In the genomic region with DNA sequence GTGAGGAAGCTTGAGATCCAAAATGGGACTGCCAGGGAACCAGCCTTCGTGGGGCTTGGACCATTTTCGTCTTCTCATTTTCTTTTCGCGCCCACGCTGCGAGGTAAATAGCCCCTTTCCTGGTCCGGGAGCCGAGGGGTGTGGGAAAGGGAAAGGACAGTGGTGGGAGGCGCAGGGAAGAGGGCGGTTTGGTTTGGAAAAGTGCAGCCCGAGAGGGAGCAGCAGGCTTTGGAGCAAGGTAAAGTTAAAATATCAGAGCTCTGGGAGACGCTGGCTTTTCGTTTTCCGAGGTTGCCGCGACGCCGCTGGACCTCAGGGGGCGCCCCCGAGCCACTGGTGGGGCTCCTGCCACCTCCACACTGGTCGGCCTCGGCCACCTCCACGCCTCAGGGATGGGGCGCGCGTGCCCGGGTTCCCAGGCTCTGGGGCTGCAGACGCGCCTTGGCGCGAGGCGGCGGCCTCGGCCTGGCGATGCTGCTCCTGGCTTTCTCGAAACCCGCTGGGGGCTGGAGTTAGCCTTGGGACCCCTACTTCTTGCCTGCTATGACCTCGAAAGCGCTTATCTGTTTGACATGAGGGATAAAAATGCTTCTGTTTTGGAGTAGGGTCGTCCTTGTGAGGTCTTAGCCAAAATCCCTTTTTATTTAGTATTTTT, we compare ENCODE assay signal across 1 cellular context.
TF ChIP-seq lines count a peak whose summit lies in the region.

No MANE protein-coding gene starts in this region.

TF ChIP-seq in WTC11, 78 proteins besides CTCF, POLR2A, EP300 and RAD21 (continued from another document and continues in another):
- TF ChIP-seq JUN (CRISPR knock-in tag; IDR thresholded peaks at IDR 0.05) (no peak), ETV6 (CRISPR knock-in tag; IDR thresholded peaks at IDR 0.05) (0 out of 2 replicates have a peak, but pooled peaks have one; percentile 19), CBFB (CRISPR knock-in tag; IDR thresholded peaks at IDR 0.05; ENCODE audit: low read depth) (0 out of 2 replicates have a peak, but pooled peaks have one; percentile 48), CREB1 (CRISPR knock-in tag; IDR thresholded peaks at IDR 0.05) (no peak), ZNF121 (CRISPR knock-in tag; IDR thresholded peaks at IDR 0.05) (no peak), FOXK1 (CRISPR knock-in tag; IDR thresholded peaks at IDR 0.05) (peak; percentile 41; the same call in 1 of the 2 replicates), GRHL2 (CRISPR knock-in tag; IDR thresholded peaks at IDR 0.05; ENCODE audit: insufficient replicate concordance, severe bottlenecking) (no peak), ELF4 (CRISPR knock-in tag; IDR thresholded peaks at IDR 0.05; ENCODE audit: low read depth) (no peak), GABPB1 (CRISPR knock-in tag; IDR thresholded peaks at IDR 0.05) (no peak), ZNF232 (CRISPR knock-in tag; IDR thresholded peaks at IDR 0.05) (0 out of 2 replicates have a peak, but pooled peaks have one; percentile 78), ZNF416 (CRISPR knock-in tag; IDR thresholded peaks at IDR 0.05) (no peak), IRF2 (CRISPR knock-in tag; IDR thresholded peaks at IDR 0.05; ENCODE audit: borderline replicate concordance, low read depth) (no peak), MXD4 (CRISPR knock-in tag; IDR thresholded peaks at IDR 0.05; ENCODE audit: borderline replicate concordance) (no peak), CREM (CRISPR knock-in tag; IDR thresholded peaks at IDR 0.05) (0 out of 2 replicates have a peak, but pooled peaks have one; percentile 52)
- TF ChIP-seq, protein P1, sequence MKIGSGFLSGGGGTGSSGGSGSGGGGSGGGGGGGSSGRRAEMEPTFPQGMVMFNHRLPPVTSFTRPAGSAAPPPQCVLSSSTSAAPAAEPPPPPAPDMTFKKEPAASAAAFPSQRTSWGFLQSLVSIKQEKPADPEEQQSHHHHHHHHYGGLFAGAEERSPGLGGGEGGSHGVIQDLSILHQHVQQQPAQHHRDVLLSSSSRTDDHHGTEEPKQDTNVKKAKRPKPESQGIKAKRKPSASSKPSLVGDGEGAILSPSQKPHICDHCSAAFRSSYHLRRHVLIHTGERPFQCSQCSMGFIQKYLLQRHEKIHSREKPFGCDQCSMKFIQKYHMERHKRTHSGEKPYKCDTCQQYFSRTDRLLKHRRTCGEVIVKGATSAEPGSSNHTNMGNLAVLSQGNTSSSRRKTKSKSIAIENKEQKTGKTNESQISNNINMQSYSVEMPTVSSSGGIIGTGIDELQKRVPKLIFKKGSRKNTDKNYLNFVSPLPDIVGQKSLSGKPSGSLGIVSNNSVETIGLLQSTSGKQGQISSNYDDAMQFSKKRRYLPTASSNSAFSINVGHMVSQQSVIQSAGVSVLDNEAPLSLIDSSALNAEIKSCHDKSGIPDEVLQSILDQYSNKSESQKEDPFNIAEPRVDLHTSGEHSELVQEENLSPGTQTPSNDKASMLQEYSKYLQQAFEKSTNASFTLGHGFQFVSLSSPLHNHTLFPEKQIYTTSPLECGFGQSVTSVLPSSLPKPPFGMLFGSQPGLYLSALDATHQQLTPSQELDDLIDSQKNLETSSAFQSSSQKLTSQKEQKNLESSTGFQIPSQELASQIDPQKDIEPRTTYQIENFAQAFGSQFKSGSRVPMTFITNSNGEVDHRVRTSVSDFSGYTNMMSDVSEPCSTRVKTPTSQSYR (CRISPR knock-in tag; IDR thresholded peaks at IDR 0.05), result no peak
- TF ChIP-seq, protein P2, sequence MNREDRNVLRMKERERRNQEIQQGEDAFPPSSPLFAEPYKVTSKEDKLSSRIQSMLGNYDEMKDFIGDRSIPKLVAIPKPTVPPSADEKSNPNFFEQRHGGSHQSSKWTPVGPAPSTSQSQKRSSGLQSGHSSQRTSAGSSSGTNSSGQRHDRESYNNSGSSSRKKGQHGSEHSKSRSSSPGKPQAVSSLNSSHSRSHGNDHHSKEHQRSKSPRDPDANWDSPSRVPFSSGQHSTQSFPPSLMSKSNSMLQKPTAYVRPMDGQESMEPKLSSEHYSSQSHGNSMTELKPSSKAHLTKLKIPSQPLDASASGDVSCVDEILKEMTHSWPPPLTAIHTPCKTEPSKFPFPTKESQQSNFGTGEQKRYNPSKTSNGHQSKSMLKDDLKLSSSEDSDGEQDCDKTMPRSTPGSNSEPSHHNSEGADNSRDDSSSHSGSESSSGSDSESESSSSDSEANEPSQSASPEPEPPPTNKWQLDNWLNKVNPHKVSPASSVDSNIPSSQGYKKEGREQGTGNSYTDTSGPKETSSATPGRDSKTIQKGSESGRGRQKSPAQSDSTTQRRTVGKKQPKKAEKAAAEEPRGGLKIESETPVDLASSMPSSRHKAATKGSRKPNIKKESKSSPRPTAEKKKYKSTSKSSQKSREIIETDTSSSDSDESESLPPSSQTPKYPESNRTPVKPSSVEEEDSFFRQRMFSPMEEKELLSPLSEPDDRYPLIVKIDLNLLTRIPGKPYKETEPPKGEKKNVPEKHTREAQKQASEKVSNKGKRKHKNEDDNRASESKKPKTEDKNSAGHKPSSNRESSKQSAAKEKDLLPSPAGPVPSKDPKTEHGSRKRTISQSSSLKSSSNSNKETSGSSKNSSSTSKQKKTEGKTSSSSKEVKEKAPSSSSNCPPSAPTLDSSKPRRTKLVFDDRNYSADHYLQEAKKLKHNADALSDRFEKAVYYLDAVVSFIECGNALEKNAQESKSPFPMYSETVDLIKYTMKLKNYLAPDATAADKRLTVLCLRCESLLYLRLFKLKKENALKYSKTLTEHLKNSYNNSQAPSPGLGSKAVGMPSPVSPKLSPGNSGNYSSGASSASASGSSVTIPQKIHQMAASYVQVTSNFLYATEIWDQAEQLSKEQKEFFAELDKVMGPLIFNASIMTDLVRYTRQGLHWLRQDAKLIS (CRISPR knock-in tag; IDR thresholded peaks at IDR 0.05; ENCODE audit: borderline replicate concordance), result no peak
- TF ChIP-seq, protein P3, sequence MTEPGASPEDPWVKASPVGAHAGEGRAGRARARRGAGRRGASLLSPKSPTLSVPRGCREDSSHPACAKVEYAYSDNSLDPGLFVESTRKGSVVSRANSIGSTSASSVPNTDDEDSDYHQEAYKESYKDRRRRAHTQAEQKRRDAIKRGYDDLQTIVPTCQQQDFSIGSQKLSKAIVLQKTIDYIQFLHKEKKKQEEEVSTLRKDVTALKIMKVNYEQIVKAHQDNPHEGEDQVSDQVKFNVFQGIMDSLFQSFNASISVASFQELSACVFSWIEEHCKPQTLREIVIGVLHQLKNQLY (CRISPR knock-in tag; IDR thresholded peaks at IDR 0.05), result no peak
- TF ChIP-seq, protein P4, sequence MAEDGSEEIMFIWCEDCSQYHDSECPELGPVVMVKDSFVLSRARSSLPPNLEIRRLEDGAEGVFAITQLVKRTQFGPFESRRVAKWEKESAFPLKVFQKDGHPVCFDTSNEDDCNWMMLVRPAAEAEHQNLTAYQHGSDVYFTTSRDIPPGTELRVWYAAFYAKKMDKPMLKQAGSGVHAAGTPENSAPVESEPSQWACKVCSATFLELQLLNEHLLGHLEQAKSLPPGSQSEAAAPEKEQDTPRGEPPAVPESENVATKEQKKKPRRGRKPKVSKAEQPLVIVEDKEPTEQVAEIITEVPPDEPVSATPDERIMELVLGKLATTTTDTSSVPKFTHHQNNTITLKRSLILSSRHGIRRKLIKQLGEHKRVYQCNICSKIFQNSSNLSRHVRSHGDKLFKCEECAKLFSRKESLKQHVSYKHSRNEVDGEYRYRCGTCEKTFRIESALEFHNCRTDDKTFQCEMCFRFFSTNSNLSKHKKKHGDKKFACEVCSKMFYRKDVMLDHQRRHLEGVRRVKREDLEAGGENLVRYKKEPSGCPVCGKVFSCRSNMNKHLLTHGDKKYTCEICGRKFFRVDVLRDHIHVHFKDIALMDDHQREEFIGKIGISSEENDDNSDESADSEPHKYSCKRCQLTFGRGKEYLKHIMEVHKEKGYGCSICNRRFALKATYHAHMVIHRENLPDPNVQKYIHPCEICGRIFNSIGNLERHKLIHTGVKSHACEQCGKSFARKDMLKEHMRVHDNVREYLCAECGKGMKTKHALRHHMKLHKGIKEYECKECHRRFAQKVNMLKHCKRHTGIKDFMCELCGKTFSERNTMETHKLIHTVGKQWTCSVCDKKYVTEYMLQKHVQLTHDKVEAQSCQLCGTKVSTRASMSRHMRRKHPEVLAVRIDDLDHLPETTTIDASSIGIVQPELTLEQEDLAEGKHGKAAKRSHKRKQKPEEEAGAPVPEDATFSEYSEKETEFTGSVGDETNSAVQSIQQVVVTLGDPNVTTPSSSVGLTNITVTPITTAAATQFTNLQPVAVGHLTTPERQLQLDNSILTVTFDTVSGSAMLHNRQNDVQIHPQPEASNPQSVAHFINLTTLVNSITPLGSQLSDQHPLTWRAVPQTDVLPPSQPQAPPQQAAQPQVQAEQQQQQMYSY (CRISPR knock-in tag; IDR thresholded peaks at IDR 0.05), result no peak
- TF ChIP-seq, protein P5, sequence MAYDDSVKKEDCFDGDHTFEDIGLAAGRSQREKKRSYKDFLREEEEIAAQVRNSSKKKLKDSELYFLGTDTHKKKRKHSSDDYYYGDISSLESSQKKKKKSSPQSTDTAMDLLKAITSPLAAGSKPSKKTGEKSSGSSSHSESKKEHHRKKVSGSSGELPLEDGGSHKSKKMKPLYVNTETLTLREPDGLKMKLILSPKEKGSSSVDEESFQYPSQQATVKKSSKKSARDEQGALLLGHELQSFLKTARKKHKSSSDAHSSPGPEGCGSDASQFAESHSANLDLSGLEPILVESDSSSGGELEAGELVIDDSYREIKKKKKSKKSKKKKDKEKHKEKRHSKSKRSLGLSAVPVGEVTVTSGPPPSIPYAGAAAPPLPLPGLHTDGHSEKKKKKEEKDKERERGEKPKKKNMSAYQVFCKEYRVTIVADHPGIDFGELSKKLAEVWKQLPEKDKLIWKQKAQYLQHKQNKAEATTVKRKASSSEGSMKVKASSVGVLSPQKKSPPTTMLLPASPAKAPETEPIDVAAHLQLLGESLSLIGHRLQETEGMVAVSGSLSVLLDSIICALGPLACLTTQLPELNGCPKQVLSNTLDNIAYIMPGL (CRISPR knock-in tag; IDR thresholded peaks at IDR 0.05), result peak; percentile 90
- TF ChIP-seq, protein P6, sequence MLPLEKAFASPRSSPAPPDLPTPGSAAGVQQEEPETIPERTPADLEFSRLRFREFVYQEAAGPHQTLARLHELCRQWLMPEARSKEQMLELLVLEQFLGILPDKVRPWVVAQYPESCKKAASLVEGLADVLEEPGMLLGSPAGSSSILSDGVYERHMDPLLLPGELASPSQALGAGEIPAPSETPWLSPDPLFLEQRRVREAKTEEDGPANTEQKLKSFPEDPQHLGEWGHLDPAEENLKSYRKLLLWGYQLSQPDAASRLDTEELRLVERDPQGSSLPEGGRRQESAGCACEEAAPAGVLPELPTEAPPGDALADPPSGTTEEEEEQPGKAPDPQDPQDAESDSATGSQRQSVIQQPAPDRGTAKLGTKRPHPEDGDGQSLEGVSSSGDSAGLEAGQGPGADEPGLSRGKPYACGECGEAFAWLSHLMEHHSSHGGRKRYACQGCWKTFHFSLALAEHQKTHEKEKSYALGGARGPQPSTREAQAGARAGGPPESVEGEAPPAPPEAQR (CRISPR knock-in tag; IDR thresholded peaks at IDR 0.05), result no peak
- TF ChIP-seq, protein P7, sequence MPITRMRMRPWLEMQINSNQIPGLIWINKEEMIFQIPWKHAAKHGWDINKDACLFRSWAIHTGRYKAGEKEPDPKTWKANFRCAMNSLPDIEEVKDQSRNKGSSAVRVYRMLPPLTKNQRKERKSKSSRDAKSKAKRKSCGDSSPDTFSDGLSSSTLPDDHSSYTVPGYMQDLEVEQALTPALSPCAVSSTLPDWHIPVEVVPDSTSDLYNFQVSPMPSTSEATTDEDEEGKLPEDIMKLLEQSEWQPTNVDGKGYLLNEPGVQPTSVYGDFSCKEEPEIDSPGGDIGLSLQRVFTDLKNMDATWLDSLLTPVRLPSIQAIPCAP (CRISPR knock-in tag; IDR thresholded peaks at IDR 0.05), result no peak
- TF ChIP-seq, protein P8, sequence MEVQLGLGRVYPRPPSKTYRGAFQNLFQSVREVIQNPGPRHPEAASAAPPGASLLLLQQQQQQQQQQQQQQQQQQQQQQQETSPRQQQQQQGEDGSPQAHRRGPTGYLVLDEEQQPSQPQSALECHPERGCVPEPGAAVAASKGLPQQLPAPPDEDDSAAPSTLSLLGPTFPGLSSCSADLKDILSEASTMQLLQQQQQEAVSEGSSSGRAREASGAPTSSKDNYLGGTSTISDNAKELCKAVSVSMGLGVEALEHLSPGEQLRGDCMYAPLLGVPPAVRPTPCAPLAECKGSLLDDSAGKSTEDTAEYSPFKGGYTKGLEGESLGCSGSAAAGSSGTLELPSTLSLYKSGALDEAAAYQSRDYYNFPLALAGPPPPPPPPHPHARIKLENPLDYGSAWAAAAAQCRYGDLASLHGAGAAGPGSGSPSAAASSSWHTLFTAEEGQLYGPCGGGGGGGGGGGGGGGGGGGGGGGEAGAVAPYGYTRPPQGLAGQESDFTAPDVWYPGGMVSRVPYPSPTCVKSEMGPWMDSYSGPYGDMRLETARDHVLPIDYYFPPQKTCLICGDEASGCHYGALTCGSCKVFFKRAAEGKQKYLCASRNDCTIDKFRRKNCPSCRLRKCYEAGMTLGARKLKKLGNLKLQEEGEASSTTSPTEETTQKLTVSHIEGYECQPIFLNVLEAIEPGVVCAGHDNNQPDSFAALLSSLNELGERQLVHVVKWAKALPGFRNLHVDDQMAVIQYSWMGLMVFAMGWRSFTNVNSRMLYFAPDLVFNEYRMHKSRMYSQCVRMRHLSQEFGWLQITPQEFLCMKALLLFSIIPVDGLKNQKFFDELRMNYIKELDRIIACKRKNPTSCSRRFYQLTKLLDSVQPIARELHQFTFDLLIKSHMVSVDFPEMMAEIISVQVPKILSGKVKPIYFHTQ (CRISPR knock-in tag; IDR thresholded peaks at IDR 0.05), result no peak
- TF ChIP-seq, protein P9, sequence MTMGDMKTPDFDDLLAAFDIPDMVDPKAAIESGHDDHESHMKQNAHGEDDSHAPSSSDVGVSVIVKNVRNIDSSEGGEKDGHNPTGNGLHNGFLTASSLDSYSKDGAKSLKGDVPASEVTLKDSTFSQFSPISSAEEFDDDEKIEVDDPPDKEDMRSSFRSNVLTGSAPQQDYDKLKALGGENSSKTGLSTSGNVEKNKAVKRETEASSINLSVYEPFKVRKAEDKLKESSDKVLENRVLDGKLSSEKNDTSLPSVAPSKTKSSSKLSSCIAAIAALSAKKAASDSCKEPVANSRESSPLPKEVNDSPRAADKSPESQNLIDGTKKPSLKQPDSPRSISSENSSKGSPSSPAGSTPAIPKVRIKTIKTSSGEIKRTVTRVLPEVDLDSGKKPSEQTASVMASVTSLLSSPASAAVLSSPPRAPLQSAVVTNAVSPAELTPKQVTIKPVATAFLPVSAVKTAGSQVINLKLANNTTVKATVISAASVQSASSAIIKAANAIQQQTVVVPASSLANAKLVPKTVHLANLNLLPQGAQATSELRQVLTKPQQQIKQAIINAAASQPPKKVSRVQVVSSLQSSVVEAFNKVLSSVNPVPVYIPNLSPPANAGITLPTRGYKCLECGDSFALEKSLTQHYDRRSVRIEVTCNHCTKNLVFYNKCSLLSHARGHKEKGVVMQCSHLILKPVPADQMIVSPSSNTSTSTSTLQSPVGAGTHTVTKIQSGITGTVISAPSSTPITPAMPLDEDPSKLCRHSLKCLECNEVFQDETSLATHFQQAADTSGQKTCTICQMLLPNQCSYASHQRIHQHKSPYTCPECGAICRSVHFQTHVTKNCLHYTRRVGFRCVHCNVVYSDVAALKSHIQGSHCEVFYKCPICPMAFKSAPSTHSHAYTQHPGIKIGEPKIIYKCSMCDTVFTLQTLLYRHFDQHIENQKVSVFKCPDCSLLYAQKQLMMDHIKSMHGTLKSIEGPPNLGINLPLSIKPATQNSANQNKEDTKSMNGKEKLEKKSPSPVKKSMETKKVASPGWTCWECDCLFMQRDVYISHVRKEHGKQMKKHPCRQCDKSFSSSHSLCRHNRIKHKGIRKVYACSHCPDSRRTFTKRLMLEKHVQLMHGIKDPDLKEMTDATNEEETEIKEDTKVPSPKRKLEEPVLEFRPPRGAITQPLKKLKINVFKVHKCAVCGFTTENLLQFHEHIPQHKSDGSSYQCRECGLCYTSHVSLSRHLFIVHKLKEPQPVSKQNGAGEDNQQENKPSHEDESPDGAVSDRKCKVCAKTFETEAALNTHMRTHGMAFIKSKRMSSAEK (CRISPR knock-in tag; IDR thresholded peaks at IDR 0.05; ENCODE audit: borderline replicate concordance), result no peak
- TF ChIP-seq, protein P10, sequence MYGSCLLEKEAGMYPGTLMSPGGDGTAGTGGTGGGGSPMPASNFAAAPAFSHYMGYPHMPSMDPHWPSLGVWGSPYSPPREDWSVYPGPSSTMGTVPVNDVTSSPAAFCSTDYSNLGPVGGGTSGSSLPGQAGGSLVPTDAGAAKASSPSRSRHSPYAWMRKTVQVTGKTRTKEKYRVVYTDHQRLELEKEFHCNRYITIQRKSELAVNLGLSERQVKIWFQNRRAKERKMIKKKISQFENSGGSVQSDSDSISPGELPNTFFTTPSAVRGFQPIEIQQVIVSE (CRISPR knock-in tag; IDR thresholded peaks at IDR 0.05; ENCODE audit: borderline replicate concordance), result no peak
